ENCODE assay signal across 8 cellular contexts in genomic region chr19:42284066-42284501, GRCh38. TPM values are rescaled to one million over a fixed set of nuclear protein-coding genes. Genes with fewer than 3 reads are reported as not detected.
DNase-seq lines count a peak whose midpoint lies in the region; ATAC-seq, FAIRE-seq and TF ChIP-seq lines count a peak whose summit lies in the region.

No MANE protein-coding gene starts in this region.

- H3K4me1 Mint-ChIP-seq in memory B cell: peaks cover 35% of the 10 kb centered on the region

- no peaks in the 10 kb centered on the region for H3K27me3 Mint-ChIP-seq in memory B cell

- peak overlapping the region; percentile 57; the same call in 1 of the 2 replicates for H3K4me3 ChIP-seq in ACC112 (ENCODE audit: low read depth, low read length)
- peak overlapping the region; percentile 43 for H3K4me3 ChIP-seq in ectodermal cell (ENCODE audit: insufficient read depth, low read depth, low read length)

- no peak for FAIRE-seq in GM12892 (lab: Jason Lieb, UNC)

- H3K9me3 Mint-ChIP-seq in memory B cell: no peaks in the 10 kb centered on the region

- H3K36me3 Mint-ChIP-seq in memory B cell: peaks cover 3% of the 10 kb centered on the region

- H3K27ac ChIP-seq in ACC112 (ENCODE audit: low read depth, low read length) (peak overlapping the region; percentile 51; the same call in 1 of the 2 replicates), ectodermal cell (ENCODE audit: insufficient read depth, low read depth, low read length, poor library complexity, severe bottlenecking) (peak overlapping the region; percentile 55)

- no peaks in the 10 kb centered on the region for H3K9me3 ChIP-seq in ectodermal cell (ENCODE audit: control insufficient read depth, low read length)

- no peak overlapping the region for H3K4me3 Mint-ChIP-seq in memory B cell

- no peak overlapping the region for H3K27ac Mint-ChIP-seq in memory B cell

- H3K36me3 ChIP-seq in ACC112 (ENCODE audit: insufficient read depth, low read length): 0 out of 2 replicates have a peak, but pooled peaks cover 5% of the 10 kb centered on the region
- peaks cover 24% of the 10 kb centered on the region for H3K36me3 ChIP-seq in ectodermal cell (ENCODE audit: control insufficient read depth, insufficient read depth, low read length)

- H2AFZ ChIP-seq in ACC112 (ENCODE audit: low read length, unreplicated experiment): no peak overlapping the region

- ATAC-seq in HG02840 (IDR thresholded peaks at IDR 0.05; ENCODE audit: low FRiP score, unreplicated experiment) (peak; percentile 43), memory B cell (ENCODE audit: low read depth) (peak; percentile 39)

- H3K79me2 ChIP-seq in ACC112 (ENCODE audit: control insufficient read depth, insufficient read depth, low read length, unreplicated experiment): peaks cover 13% of the 10 kb centered on the region

- H3K4me1 ChIP-seq in ACC112 (ENCODE audit: control insufficient read depth, insufficient read depth, low read length, unreplicated experiment) (peaks cover 45% of the 10 kb centered on the region), ectodermal cell (ENCODE audit: control insufficient read depth, insufficient read depth, low read length) (peaks cover 47% of the 10 kb centered on the region)

- DNase-seq in GM12892 (ENCODE audit: insufficient read length) (peak; percentile 85), NCI-H2029 treated with DMSO at 0.1 percent for 48 hours (lab: John Stamatoyannopoulos, UW) (peak; percentile 34), memory B cell (ENCODE audit: low spot score in 2 of 2) (peak in 1 of 2 donors; percentile 84)
- DNase-seq in activated CD4-positive, CD25-positive, alpha-beta regulatory T cell treated with anti-CD3 and anti-CD28 coated beads, Interleukin-2, amount 50 U/mL, for 72 hours: peak; percentile 84
- DNase-seq in stimulated activated CD8-positive, alpha-beta memory T cell treated with anti-CD3 and anti-CD28 coated beads, Interleukin-15, amount 100 ng/mL, for 4 hours (ENCODE audit: low read depth in 2 of 2): peak; percentile 55 to 69

- 0 to 1% methylated on average over 76 of the region's 76 CpGs for WGBS in ectodermal cell, 2 experiments

- H3K27me3 ChIP-seq in ACC112 (ENCODE audit: insufficient read depth, low read length): no peaks in the 10 kb centered on the region
- no peaks in the 10 kb centered on the region for H3K27me3 ChIP-seq in ectodermal cell (ENCODE audit: control insufficient read depth, insufficient read depth, low read length, poor library complexity, severe bottlenecking)

- peak; percentile 43; the same call in 1 of the 2 replicates for TF ChIP-seq POLR2A in GM12892 (IDR thresholded peaks at IDR 0.05; ENCODE audit: low read depth, low read length)

RNA-seq across cellular contexts. Expression of gene CIC, which starts 15.0 kb away (rescaled TPM):
- polyA plus RNA-seq in GM12892 (2012; ENCODE audit: missing spikeins): 6.1 TPM
- polyA plus RNA-seq in ectodermal cell (2013, experiment 1 of 4): 73.7 TPM
- polyA plus RNA-seq in ectodermal cell (2013, experiment 2 of 4): 80.8 TPM
- polyA plus RNA-seq in ectodermal cell (2013, experiment 3 of 4): 61.1 TPM
- polyA plus RNA-seq in ectodermal cell (2013, experiment 4 of 4): 66.8 TPM

RNA-seq across cellular contexts. Expression of gene PRR19, which starts 17.8 kb away (rescaled TPM):
- not detected for polyA plus RNA-seq in GM12892 (2012; ENCODE audit: missing spikeins)
- polyA plus RNA-seq in ectodermal cell (2013, experiment 1 of 4): 2.6 TPM
- 2.8 TPM for polyA plus RNA-seq in ectodermal cell (2013, experiment 2 of 4)
- 3.0 TPM for polyA plus RNA-seq in ectodermal cell (2013, experiment 3 of 4)
- polyA plus RNA-seq in ectodermal cell (2013, experiment 4 of 4): 2.5 TPM

RNA-seq across cellular contexts. Expression of gene PAFAH1B3, which starts 18.3 kb away (rescaled TPM):
- polyA plus RNA-seq in GM12892 (2012; ENCODE audit: missing spikeins): 26.5 TPM
- polyA plus RNA-seq in ectodermal cell (2013, experiment 1 of 4): 130 TPM
- 116 TPM for polyA plus RNA-seq in ectodermal cell (2013, experiment 2 of 4)
- 107 TPM for polyA plus RNA-seq in ectodermal cell (2013, experiment 3 of 4)
- 113 TPM for polyA plus RNA-seq in ectodermal cell (2013, experiment 4 of 4)

RNA-seq across cellular contexts. Expression of gene TMEM145, which starts 29.0 kb away (rescaled TPM):
- polyA plus RNA-seq in GM12892 (2012; ENCODE audit: missing spikeins): not detected
- 1.2 TPM for polyA plus RNA-seq in ectodermal cell (2013, experiment 1 of 4)
- 0.59 TPM for polyA plus RNA-seq in ectodermal cell (2013, experiment 2 of 4)
- polyA plus RNA-seq in ectodermal cell (2013, experiment 3 of 4): 0.80 TPM
- 1.4 TPM for polyA plus RNA-seq in ectodermal cell (2013, experiment 4 of 4)

RNA-seq across cellular contexts. Expression of gene ERF, which starts 29.2 kb away (rescaled TPM):
- polyA plus RNA-seq in GM12892 (2012; ENCODE audit: missing spikeins): 10.6 TPM
- polyA plus RNA-seq in ectodermal cell (2013, experiment 1 of 4): 109 TPM
- polyA plus RNA-seq in ectodermal cell (2013, experiment 2 of 4): 110 TPM
- polyA plus RNA-seq in ectodermal cell (2013, experiment 3 of 4): 77.2 TPM
- polyA plus RNA-seq in ectodermal cell (2013, experiment 4 of 4): 87.1 TPM
